ENCODE assay signal across 1 cellular context in genomic region chr14:34463598-34463961, GRCh38.
TF ChIP-seq lines count a peak whose summit lies in the region.

No MANE protein-coding gene starts in this region.

TF ChIP-seq in A549, 52 proteins besides CTCF, POLR2A, EP300 and RAD21 (continued from another document):
- TF ChIP-seq BCL3 (IDR thresholded peaks at IDR 0.05) (no peak), HOXA7 (CRISPR knock-in tag; IDR thresholded peaks at IDR 0.05) (no peak), RARB (CRISPR knock-in tag; IDR thresholded peaks at IDR 0.05) (no peak), ELK1 (IDR thresholded peaks at IDR 0.05; ENCODE audit: low read depth, low read length) (no peak)
